In genomic region chr6:53020005-53020744, GRCh38 we compare ENCODE assay signal across 24 cellular contexts. TPM values are rescaled to one million over a fixed set of nuclear protein-coding genes. Genes with fewer than 3 reads are reported as not detected.
DNase-seq lines count a peak whose midpoint lies in the region; ATAC-seq and TF ChIP-seq lines count a peak whose summit lies in the region.
"Had no signal": no experiment of that assay in that cellular context is flagged by ENCODE, and none has a peak within 500 bp of the region (broad histone marks: within the 10 kb centered on the region; RNA-seq: fewer than 3 reads in every experiment).

No MANE protein-coding gene starts in this region.

- POLR2A ChIA-PET in activated CD4-positive, alpha-beta T cell treated with anti-CD3 and anti-CD28 coated beads for 36 hours (lab: Charles Lee) = no interaction called here

- H3K4me3 Mint-ChIP-seq in activated CD4-positive, alpha-beta T cell treated with anti-CD3 and anti-CD28 coated beads for 36 hours = no peak overlapping the region
- H3K4me3 Mint-ChIP-seq: activated T-cell treated with anti-CD3 and anti-CD28 coated beads, Interleukin-2, amount 50 U/mL, for 4 hours; GM23338 had no signal

- H3K9me3 Mint-ChIP-seq in activated CD4-positive, alpha-beta T cell treated with anti-CD3 and anti-CD28 coated beads for 36 hours (ENCODE audit: low read depth) = no peaks in the 10 kb centered on the region
- H3K9me3 Mint-ChIP-seq: activated T-cell treated with anti-CD3 and anti-CD28 coated beads, Interleukin-2, amount 50 U/mL, for 4 hours; GM23338 had no signal

- H3K9me3 ChIP-seq in vagina = no peaks in the 10 kb centered on the region
- H3K9me3 ChIP-seq: esophagus squamous epithelium, suprapubic skin, uterus had no signal

- H3K4me1 ChIP-seq in vagina = no peaks in the 10 kb centered on the region
- H3K4me1 ChIP-seq: esophagus squamous epithelium, suprapubic skin, uterus had no signal

- H3K4me3 ChIP-seq in brain microvascular endothelial cell (ENCODE audit: low read depth, low read length) = no peak overlapping the region
- H3K4me3 ChIP-seq in vagina = no peak overlapping the region
- H3K4me3 ChIP-seq: esophagus squamous epithelium, GM23338, PC-9, suprapubic skin, uterus had no signal

- H3K27me3 ChIP-seq in brain microvascular endothelial cell (replicated peaks) (no peaks in the 10 kb centered on the region), vagina (no peaks in the 10 kb centered on the region)
- H3K27me3 ChIP-seq: esophagus squamous epithelium, suprapubic skin, uterus had no signal

- H3K4me1 Mint-ChIP-seq in activated CD4-positive, alpha-beta T cell treated with anti-CD3 and anti-CD28 coated beads for 36 hours = peaks cover 7% of the 10 kb centered on the region

- no peak for TF ChIP-seq POLR2A in vagina (IDR thresholded peaks at IDR 0.05)

- H3K36me3 Mint-ChIP-seq in activated CD4-positive, alpha-beta T cell treated with anti-CD3 and anti-CD28 coated beads for 36 hours (ENCODE audit: low read depth) = peaks cover 14% of the 10 kb centered on the region

- DNase-seq in activated CD4-positive, alpha-beta T cell treated with anti-CD3 and anti-CD28 coated beads for 36 hours = no peak
- no peak for DNase-seq in activated CD4-positive, alpha-beta T cell treated with anti-CD3 and anti-CD28 coated beads, Interleukin-2, amount 50 U/mL, for 48 hours
- DNase-seq in NCI-H226 (peak; percentile 94), brain microvascular endothelial cell (peak; percentile 31), EL (no peak), vagina (ENCODE audit: extremely low spot score in 2 of 2) (no peak)
- no peak for DNase-seq in stimulated activated naive CD8-positive, alpha-beta T cell treated with anti-CD3 and anti-CD28 coated beads, Interleukin-15, Interleukin-2, amounts not matched to agents 100 U/mL and 50 U/mL, for 24 hours
- DNase-seq: activated naive CD4-positive, alpha-beta T cell treated with anti-CD3 and anti-CD28 coated beads, Interleukin-2, amount 50 U/mL, for 16 hours; activated T-cell treated with anti-CD3 and anti-CD28 coated beads, Interleukin-2, amount 50 U/mL, for 4 hours; C1 segment of cervical spinal cord; effector memory CD4-positive, alpha-beta T cell; esophagus squamous epithelium; GDM1; Karpas-422; mammary epithelial cell; NCI-H2171 treated with DMSO at 0.1 percent for 48 hours; NCI-H82; occipital lobe; PC-9; retina; uterus had no signal

- H3K27ac ChIP-seq in brain microvascular endothelial cell = no peak overlapping the region
- H3K27ac ChIP-seq in vagina = no peak overlapping the region
- H3K27ac ChIP-seq: esophagus squamous epithelium, PC-9, suprapubic skin, uterus had no signal

- H3K36me3 ChIP-seq in brain microvascular endothelial cell (replicated peaks) (peaks cover 3% of the 10 kb centered on the region), vagina (peaks cover 0 to 30% of the 10 kb centered on the region in 2 donors)
- H3K36me3 ChIP-seq: uterus had no signal

- TF ChIP-seq CTCF in brain microvascular endothelial cell (IDR thresholded peaks at IDR 0.05; ENCODE audit: low read depth, low read length, missing control alignments) (no peak), vagina (IDR thresholded peaks at IDR 0.05) (no peak)

- H3K27me3 Mint-ChIP-seq in activated CD4-positive, alpha-beta T cell treated with anti-CD3 and anti-CD28 coated beads for 36 hours = no peaks in the 10 kb centered on the region

- in situ Hi-C loops in brain microvascular endothelial cell (cut with HindIII; ENCODE audit: low pct_ligation_motif_present, low sequenced_read_pairs) = no loop called here

- intact Hi-C loops in activated CD4-positive, alpha-beta T cell treated with anti-CD3 and anti-CD28 coated beads for 36 hours (cut with DNase I, micrococcal nuclease) = no loop called here
- intact Hi-C loops in vagina (cut with DNase I) = no loop called here

- H3K27ac Mint-ChIP-seq in activated CD4-positive, alpha-beta T cell treated with anti-CD3 and anti-CD28 coated beads for 36 hours = no peak overlapping the region
- H3K27ac Mint-ChIP-seq: GM23338 had no signal

- ATAC-seq in activated CD4-positive, alpha-beta T cell treated with anti-CD3 and anti-CD28 coated beads for 36 hours = peak; percentile 61
- peak; percentile 49 for ATAC-seq in stimulated activated naive CD8-positive, alpha-beta T cell treated with anti-CD3 and anti-CD28 coated beads, Interleukin-15, Interleukin-2, amounts not matched to agents 100 U/mL and 50 U/mL, for 24 hours
- ATAC-seq in GM18873 (IDR thresholded peaks at IDR 0.05; ENCODE audit: low FRiP score, unreplicated experiment) = no peak
- ATAC-seq: activated T-cell treated with anti-CD3 and anti-CD28 coated beads, Interleukin-2, amount 50 U/mL, for 4 hours; GM23338 had no signal

- CTCF ChIA-PET in activated CD4-positive, alpha-beta T cell treated with anti-CD3 and anti-CD28 coated beads for 36 hours (lab: Charles Lee) = interaction anchor here (0.6 kb wide), 1 partner anchor 228 kb away, joined by 3 read pairs; no protein-coding TSS in a partner anchor

RNA-seq across cellular contexts. Expression of gene GSTA4, which starts 25.1 kb away (rescaled TPM):
- 10 to 100 TPM; 23.5 to 28.9 TPM for total RNA-seq in activated CD4-positive, alpha-beta T cell treated with anti-CD3 and anti-CD28 coated beads for 36 hours
- 57.7 TPM for total RNA-seq in vagina

RNA-seq across cellular contexts. Expression of gene CILK1, which starts 41.4 kb away (rescaled TPM):
- total RNA-seq in activated CD4-positive, alpha-beta T cell treated with anti-CD3 and anti-CD28 coated beads for 36 hours = 1 to 10 TPM; 7.5 to 8.2 TPM
- 14.2 TPM for total RNA-seq in vagina

RNA-seq across cellular contexts. Expression of gene FBXO9, which starts 45.0 kb away (rescaled TPM):
- total RNA-seq in activated CD4-positive, alpha-beta T cell treated with anti-CD3 and anti-CD28 coated beads for 36 hours = 10 to 100 TPM; 51.2 to 58.7 TPM
- 61.4 TPM for total RNA-seq in vagina

Comparison
In these comparisons a context has a peak if more than half of its experiments do, and no peak if none do; other contexts are left out.
1. DNase-seq: peak in NCI-H226 (single experiment) and brain microvascular endothelial cell (single experiment); none in activated CD4-positive, alpha-beta T cell treated with anti-CD3 and anti-CD28 coated beads for 36 hours (single experiment), activated CD4-positive, alpha-beta T cell treated with anti-CD3 and anti-CD28 coated beads, Interleukin-2, amount 50 U/mL, for 48 hours (0 of 2), stimulated activated naive CD8-positive, alpha-beta T cell treated with anti-CD3 and anti-CD28 coated beads, Interleukin-15, Interleukin-2, amounts not matched to agents 100 U/mL and 50 U/mL, for 24 hours (single experiment), EL (single experiment) and vagina (0 of 2).